ENCODE assay signal across 18 cellular contexts in genomic region chr13:113049521-113049941, GRCh38. TPM values are rescaled to one million over a fixed set of nuclear protein-coding genes. Genes with fewer than 3 reads are reported as not detected.
DNase-seq lines count a peak whose midpoint lies in the region; TF ChIP-seq lines count a peak whose summit lies in the region.
"Had no signal": no experiment of that assay in that cellular context is flagged by ENCODE, and none has a peak within 500 bp of the region (broad histone marks: within the 10 kb centered on the region; RNA-seq: fewer than 3 reads in every experiment).

No MANE protein-coding gene starts in this region.

- H3K79me2 ChIP-seq in GM23248 (ENCODE audit: insufficient read depth) = no peaks in the 10 kb centered on the region

- H3K36me3 ChIP-seq in GM23248 (ENCODE audit: low read depth) = no peaks in the 10 kb centered on the region
- peaks cover 0 to 27% (median 2%) of the 10 kb centered on the region in 6 donors for H3K36me3 ChIP-seq in spleen
- H3K36me3 ChIP-seq: ascending aorta, BE2C had no signal

- TF ChIP-seq POLR2A in spleen (IDR thresholded peaks at IDR 0.05) = no peak

- no peak overlapping the region for H3K27ac ChIP-seq in GM23248
- H3K27ac ChIP-seq in layer of hippocampus (ENCODE audit: low read depth, low read length) = peak overlapping the region; percentile 33
- no peak overlapping the region for H3K27ac ChIP-seq in spleen
- H3K27ac ChIP-seq: epithelial cell of prostate, VCaP had no signal

- peaks cover 10% of the 10 kb centered on the region for H3K27me3 Mint-ChIP-seq in chondrocyte (ENCODE audit: low read depth)
- H3K27me3 Mint-ChIP-seq in endothelial cell (ENCODE audit: unreplicated experiment) = peaks cover 7% of the 10 kb centered on the region
- peaks cover 0 to 2% (median 0%) of the 10 kb centered on the region in 3 donors for H3K27me3 Mint-ChIP-seq in CD14-positive monocyte (ENCODE audit: low read depth in 3 of 3)
- H3K27me3 Mint-ChIP-seq: progenitor cell of endocrine pancreas had no signal

- H3K9me2 ChIP-seq in GM23248 (ENCODE audit: insufficient read depth) = no peaks in the 10 kb centered on the region

- H3K27me3 ChIP-seq in GM23248 (replicated peaks; ENCODE audit: insufficient read depth) (peaks cover 49% of the 10 kb centered on the region), layer of hippocampus (ENCODE audit: control insufficient read depth, insufficient read depth, low read length) (no peaks in the 10 kb centered on the region), spleen (replicated peaks in 1 of 7) (peaks cover 0 to 8% (median 0%) of the 10 kb centered on the region in 7 donors)
- H3K27me3 ChIP-seq: ascending aorta, BE2C had no signal

- H3F3A ChIP-seq in GM23248 (ENCODE audit: insufficient read depth) = no peaks in the 10 kb centered on the region

- H4K20me1 ChIP-seq in GM23248 (ENCODE audit: insufficient read depth) = no peaks in the 10 kb centered on the region

- no peak overlapping the region for H3K27ac Mint-ChIP-seq in chondrocyte (ENCODE audit: unreplicated experiment)
- no peak overlapping the region for H3K27ac Mint-ChIP-seq in endothelial cell (ENCODE audit: unreplicated experiment)
- no peak overlapping the region for H3K27ac Mint-ChIP-seq in CD14-positive monocyte
- H3K27ac Mint-ChIP-seq: progenitor cell of endocrine pancreas had no signal

- H3K36me3 Mint-ChIP-seq in chondrocyte (ENCODE audit: low read depth) (peaks cover 4% of the 10 kb centered on the region), endothelial cell (ENCODE audit: low read depth, unreplicated experiment) (peaks cover 4% of the 10 kb centered on the region), CD14-positive monocyte (no peaks in the 10 kb centered on the region)

- no peak overlapping the region for H3K4me2 ChIP-seq in GM23248 (ENCODE audit: unreplicated experiment)

- DNase-seq in GM23248 (peak; percentile 17), chondrocyte (ENCODE audit: low spot score) (peak; percentile 68), spleen (peak; percentile 66), endothelial cell (ENCODE audit: low spot score) (no peak), CD14-positive monocyte (ENCODE audit: low spot score) (no peak), NCI-H1694 treated with DMSO at 0.1 percent for 48 hours (lab: John Stamatoyannopoulos, UW) (no peak), NCI-H1930 (lab: John Stamatoyannopoulos, UW) (no peak)
- DNase-seq: activated effector memory CD4-positive, alpha-beta T cell treated with anti-CD3 and anti-CD28 coated beads, Interleukin-2, amount 50 U/mL, for 16 hours; hippocampal formation; left colon; NCI-H1417 treated with DMSO at 0.1 percent for 48 hours; RPMI8226 had no signal

- intact Hi-C loops in spleen (cut with DNase I; ENCODE audit: low total_unique reads) (no loop called here), CD14-positive monocyte (cut with micrococcal nuclease) (no loop called here)

- H3K9me3 Mint-ChIP-seq in chondrocyte (ENCODE audit: low read depth) = no peaks in the 10 kb centered on the region
- no peaks in the 10 kb centered on the region for H3K9me3 Mint-ChIP-seq in endothelial cell (ENCODE audit: unreplicated experiment)
- H3K9me3 Mint-ChIP-seq in CD14-positive monocyte = no peaks in the 10 kb centered on the region

- H3K4me3 Mint-ChIP-seq in chondrocyte (ENCODE audit: unreplicated experiment) = no peak overlapping the region
- no peak overlapping the region for H3K4me3 Mint-ChIP-seq in endothelial cell (ENCODE audit: unreplicated experiment)
- no peak overlapping the region for H3K4me3 Mint-ChIP-seq in CD14-positive monocyte

- H3K4me1 Mint-ChIP-seq in chondrocyte (ENCODE audit: low read depth) (no peaks in the 10 kb centered on the region), endothelial cell (ENCODE audit: unreplicated experiment) (peaks cover 5% of the 10 kb centered on the region), CD14-positive monocyte (no peaks in the 10 kb centered on the region)

- TF ChIP-seq CTCF in chondrocyte (IDR thresholded peaks at IDR 0.05) (no peak), spleen (IDR thresholded peaks at IDR 0.05 in 8 of 11, conservative IDR thresholded peaks at IDR 0.05 in 3 of 11) (no peak), endothelial cell (IDR thresholded peaks at IDR 0.05; ENCODE audit: unreplicated experiment) (no peak), CD14-positive monocyte (IDR thresholded peaks at IDR 0.05) (no peak)

- no peak overlapping the region for H3K9ac ChIP-seq in GM23248

- 26% methylated on average over 12 to 13 of the region's 13 CpGs for WGBS in GM23248 (ENCODE audit: low coverage in 1 of 2, low lambda C conversion rate in 2 of 2, missing lambda C conversion rate in 2 of 2), 2 experiments
- 76 to 90% (median 87%) methylated on average over 11 to 13 of the region's 13 CpGs for WGBS in spleen, 5 donors

- H3K4me3 ChIP-seq in GM23248 (no peak overlapping the region), spleen (no peak overlapping the region)

- H2AFZ ChIP-seq in GM23248 = no peak overlapping the region

- H3K4me1 ChIP-seq in GM23248 (ENCODE audit: insufficient read depth) (no peaks in the 10 kb centered on the region), spleen (no peaks in the 10 kb centered on the region)
- H3K4me1 ChIP-seq: BE2C had no signal

- in situ Hi-C loops in GM23248 (cut with MboI) = no loop called here

- H3K9me3 ChIP-seq in GM23248 (ENCODE audit: low read depth) = no peaks in the 10 kb centered on the region
- H3K9me3 ChIP-seq in spleen = no peaks in the 10 kb centered on the region
- H3K9me3 ChIP-seq: ascending aorta, BE2C had no signal

RNA-seq across cellular contexts. Expression of gene F7, which starts 56.1 kb away (rescaled TPM):
- total RNA-seq in GM23248 (2014; rRNA removed; shearing (Covaris generic)) = not detected in 2 replicates
- polyA plus RNA-seq in GM23248 (2016; fragmentation: Nextera tagmentation; extraction: Ambion mirVana) (not detected in 2 replicates), spleen (under 1 TPM in 1 of 3 donors, not detected in 2; 0.03 TPM), CD14-positive monocyte (not detected)
- total RNA-seq in chondrocyte (0.34 to 0.85 TPM (median 0.60 TPM) in 3 replicates), spleen (not detected), endothelial cell (ENCODE audit: unreplicated experiment) (not detected)

Comparison
In these comparisons a context has a peak if more than half of its experiments do, and no peak if none do; other contexts are left out.
1. DNase-seq: peak in GM23248 (single experiment), chondrocyte (single experiment) and spleen (single experiment); none in endothelial cell (single experiment), CD14-positive monocyte (single experiment), NCI-H1694 treated with DMSO at 0.1 percent for 48 hours (single experiment) and NCI-H1930 (0 of 2).